In genomic region chr9:125374443-125375309, GRCh38 we compare ENCODE assay signal across 1 cellular context.
TF ChIP-seq lines count a peak whose summit lies in the region.

No MANE protein-coding gene starts in this region.

TF ChIP-seq in GM12878, 131 proteins besides CTCF, POLR2A, EP300 and RAD21 (continued from another document):
- TF ChIP-seq PRDM15 (CRISPR knock-in tag; IDR thresholded peaks at IDR 0.05) (no peak), IKZF2 (IDR thresholded peaks at IDR 0.05) (no peak), CEBPB (IDR thresholded peaks at IDR 0.05; ENCODE audit: borderline replicate concordance in 1 of 2, low read depth in 2 of 2, low read length in 2 of 2) (no peak), NFIC (IDR thresholded peaks at IDR 0.05; ENCODE audit: low read depth, low read length) (no peak), SMC3 (IDR thresholded peaks at IDR 0.05; ENCODE audit: borderline replicate concordance, low read length) (peak; percentile 91), SMARCA5 (IDR thresholded peaks at IDR 0.05) (peak; percentile 38; the same call in 1 of the 2 replicates), SUZ12 (IDR thresholded peaks at IDR 0.05; ENCODE audit: unreplicated experiment) (no peak), CHD4 (IDR thresholded peaks at IDR 0.05) (no peak), IRF4 (IDR thresholded peaks at IDR 0.05; ENCODE audit: low read depth, low read length) (peak; percentile 51; the same call in 1 of the 2 replicates), MYB (IDR thresholded peaks at IDR 0.05; ENCODE audit: borderline replicate concordance, low read depth, low read length) (no peak), YY1 (IDR thresholded peaks at IDR 0.05; ENCODE audit: low read depth, low read length) (peak; percentile 48; the same call in 1 of the 2 replicates), MXI1 (IDR thresholded peaks at IDR 0.05; ENCODE audit: low read depth, low read length) (no peak)
